15 cellular contexts compared by ENCODE assay signal in the genomic region with DNA sequence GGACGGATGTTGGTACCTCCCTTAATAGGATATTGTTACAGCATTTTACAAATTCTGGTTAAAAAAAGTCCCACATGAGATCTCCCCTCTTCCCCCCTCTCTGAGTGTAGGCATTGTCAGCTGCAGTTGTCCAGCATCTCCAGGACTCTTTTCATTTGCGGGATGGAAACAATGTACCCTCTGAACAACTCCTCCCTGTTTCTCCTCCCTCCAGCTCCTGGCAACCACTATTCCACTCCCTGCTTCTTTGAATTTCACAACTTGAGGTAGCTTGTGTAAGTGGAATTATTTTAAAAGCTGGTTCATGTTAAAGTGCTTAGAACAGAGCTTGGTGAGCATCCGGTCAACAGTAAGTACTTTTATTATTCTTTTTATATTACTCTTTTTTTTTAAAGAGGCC.
DNase-seq lines count a peak whose midpoint lies in the region; ATAC-seq, FAIRE-seq and TF ChIP-seq lines count a peak whose summit lies in the region.
"Had no signal": no experiment of that assay in that cellular context is flagged by ENCODE, and none has a peak within 500 bp of the region (broad histone marks: within the 10 kb centered on the region; RNA-seq: fewer than 3 reads in every experiment).

No MANE protein-coding gene starts in this region.

- no peaks in the 10 kb centered on the region for H3K27me3 Mint-ChIP-seq in MCF 10A (ENCODE audit: insufficient read depth, unreplicated experiment)
- H3K27me3 Mint-ChIP-seq: activated CD4-positive, alpha-beta T cell treated with anti-CD3 and anti-CD28 coated beads, Interleukin-2, amount 10 ng/mL, durations not matched to agents 24 days and 14 days; stimulated activated naive CD8-positive, alpha-beta T cell treated with anti-CD3 and anti-CD28 coated beads, Interleukin-15, Interleukin-2, amounts not matched to agents 100 ng/mL and 50 ng/mL, for 24 hours had no signal

- no peak overlapping the region for H3K9ac ChIP-seq in adipocyte (ENCODE audit: low read length)

- POLR2A ChIA-PET in MCF 10A (lab: Yijun Ruan, JAX) = no interaction called here

- no peak overlapping the region for H3K27ac ChIP-seq in breast epithelium
- H3K27ac ChIP-seq in testis = no peak overlapping the region

- H3K4me1 ChIP-seq in breast epithelium (no peaks in the 10 kb centered on the region), adipocyte (ENCODE audit: control insufficient read depth, insufficient read depth, low read length) (peaks cover 15% of the 10 kb centered on the region), testis (peaks cover 4% of the 10 kb centered on the region)

- peaks cover 0 to 5% of the 10 kb centered on the region in 2 donors for H3K27me3 ChIP-seq in breast epithelium
- peaks cover 2% of the 10 kb centered on the region for H3K27me3 ChIP-seq in adipocyte (replicated peaks; ENCODE audit: control insufficient read depth, insufficient read depth, low read length)
- no peaks in the 10 kb centered on the region for H3K27me3 ChIP-seq in testis

- CTCF ChIA-PET in MCF 10A (lab: Yijun Ruan, JAX) = interaction anchor here (0.5 to 0.7 kb wide), 2 partner anchors 222 to 424 kb away, joined by 3 read pairs; no protein-coding TSS in a partner anchor

- TF ChIP-seq POLR2A in breast epithelium (IDR thresholded peaks at IDR 0.05) = no peak
- TF ChIP-seq POLR2A in testis (IDR thresholded peaks at IDR 0.05) = no peak
- no peak for TF ChIP-seq POLR2A in H54 (IDR thresholded peaks at IDR 0.05; ENCODE audit: low read depth, low read length)

- DNase-seq in MCF 10A (ENCODE audit: unreplicated experiment) (peak; percentile 63), breast epithelium (ENCODE audit: low spot score in 2 of 2) (no peak), adipocyte (ENCODE audit: low read depth) (peak; percentile 77), foreskin fibroblast (peak; percentile 40 to 67), testis (peak; percentile 49), H54 (ENCODE audit: insufficient read length, low spot score) (no peak)
- DNase-seq in activated effector memory CD4-positive, alpha-beta T cell treated with Interleukin-2 at 50 U/mL for 16 hours = no peak
- DNase-seq: activated naive CD4-positive, alpha-beta T cell treated with anti-CD3 and anti-CD28 coated beads, Interleukin-2, amount 50 U/mL, for 16 hours; AML-193; NCI-H524 treated with DMSO at 0.1 percent for 48 hours had no signal

- peaks cover 8% of the 10 kb centered on the region for H3K36me3 Mint-ChIP-seq in MCF 10A (ENCODE audit: insufficient read depth, unreplicated experiment)

- no peak for TF ChIP-seq CTCF in MCF 10A (IDR thresholded peaks at IDR 0.05; ENCODE audit: unreplicated experiment)
- TF ChIP-seq CTCF in breast epithelium (IDR thresholded peaks at IDR 0.05) = no peak
- no peak for TF ChIP-seq CTCF in foreskin fibroblast (IDR thresholded peaks at IDR 0.05; ENCODE audit: low read depth, low read length)
- no peak for TF ChIP-seq CTCF in testis (IDR thresholded peaks at IDR 0.05)

- no peak for ATAC-seq in GM18909 (IDR thresholded peaks at IDR 0.05; ENCODE audit: poor library complexity, unreplicated experiment)
- ATAC-seq: HCT116 had no signal

- H3K36me3 ChIP-seq in breast epithelium (no peaks in the 10 kb centered on the region), adipocyte (ENCODE audit: control insufficient read depth, insufficient read depth, low read length, severe bottlenecking) (no peaks in the 10 kb centered on the region), testis (ENCODE audit: low read depth, missing control alignments) (no peaks in the 10 kb centered on the region)

- no peak overlapping the region for H3K4me3 Mint-ChIP-seq in MCF 10A (ENCODE audit: unreplicated experiment)
- H3K4me3 Mint-ChIP-seq: activated CD4-positive, alpha-beta T cell treated with anti-CD3 and anti-CD28 coated beads, Interleukin-2, amount 10 ng/mL, durations not matched to agents 24 days and 14 days; stimulated activated naive CD8-positive, alpha-beta T cell treated with anti-CD3 and anti-CD28 coated beads, Interleukin-15, Interleukin-2, amounts not matched to agents 100 ng/mL and 50 ng/mL, for 24 hours had no signal

- intact Hi-C loops in MCF 10A (cut with micrococcal nuclease) = no loop called here
- intact Hi-C loops in breast epithelium (cut with DNase I; ENCODE audit: low total_unique reads) = no loop called here
- intact Hi-C loops in testis (cut with DNase I; ENCODE audit: low total_unique reads) = no loop called here

- 28 to 34% methylated on average over 3 of the region's 3 CpGs for WGBS in testis, 2 donors

- BruUV-seq in MCF 10A (replicated peaks; lab: Mats Ljungman, UMichigan) = no TSS peak

- peaks cover 22% of the 10 kb centered on the region for H3K4me1 Mint-ChIP-seq in MCF 10A (ENCODE audit: insufficient read depth, unreplicated experiment)

- H3K4me3 ChIP-seq in breast epithelium = no peak overlapping the region
- H3K4me3 ChIP-seq in adipocyte (ENCODE audit: low read length) = no peak overlapping the region
- no peak overlapping the region for H3K4me3 ChIP-seq in foreskin fibroblast (ENCODE audit: low read depth in 1 of 2, low read length in 2 of 2)
- no peak overlapping the region for H3K4me3 ChIP-seq in testis

- H3K9me3 ChIP-seq in breast epithelium (no peaks in the 10 kb centered on the region), adipocyte (ENCODE audit: control insufficient read depth, low read length) (no peaks in the 10 kb centered on the region), testis (no peaks in the 10 kb centered on the region)

- FAIRE-seq in H54 (lab: Jason Lieb, UNC) = no peak
- FAIRE-seq: keratinocyte had no signal

- H3K9me3 Mint-ChIP-seq in MCF 10A (ENCODE audit: unreplicated experiment) = peaks cover 5% of the 10 kb centered on the region
- H3K9me3 Mint-ChIP-seq: stimulated activated naive CD8-positive, alpha-beta T cell treated with anti-CD3 and anti-CD28 coated beads, Interleukin-15, Interleukin-2, amounts not matched to agents 100 ng/mL and 50 ng/mL, for 24 hours had no signal

- no peak overlapping the region for H3K27ac Mint-ChIP-seq in MCF 10A (ENCODE audit: low read depth, unreplicated experiment)
- H3K27ac Mint-ChIP-seq: activated CD4-positive, alpha-beta T cell treated with anti-CD3 and anti-CD28 coated beads, Interleukin-2, amount 10 ng/mL, durations not matched to agents 24 days and 14 days; stimulated activated naive CD8-positive, alpha-beta T cell treated with anti-CD3 and anti-CD28 coated beads, Interleukin-15, Interleukin-2, amounts not matched to agents 100 ng/mL and 50 ng/mL, for 24 hours had no signal

Comparison
In these comparisons a context has a peak if more than half of its experiments do, and no peak if none do; other contexts are left out.
1. DNase-seq: peak in MCF 10A (single experiment), adipocyte (single experiment), foreskin fibroblast (2 of 2) and testis (single experiment); none in breast epithelium (0 of 2), activated effector memory CD4-positive, alpha-beta T cell treated with Interleukin-2 at 50 U/mL for 16 hours (single experiment) and H54 (single experiment).